ENCODE assay signal across 15 cellular contexts in genomic region chr13:41065098-41065497, GRCh38. TPM values are rescaled to one million over a fixed set of nuclear protein-coding genes. Genes with fewer than 3 reads are reported as not detected.
DNase-seq lines count a peak whose midpoint lies in the region; ATAC-seq, FAIRE-seq and TF ChIP-seq lines count a peak whose summit lies in the region.
"Had no signal": no experiment of that assay in that cellular context is flagged by ENCODE, and none has a peak within 500 bp of the region (broad histone marks: within the 10 kb centered on the region; RNA-seq: fewer than 3 reads in every experiment).

No MANE protein-coding gene starts in this region.

- peaks cover 22% of the 10 kb centered on the region for H3K4me1 Mint-ChIP-seq in activated naive CD4-positive, alpha-beta T cell treated with anti-CD3 and anti-CD28 coated beads, Interleukin-2, amount 10 ng/mL, durations not matched to agents 7 days and 5 days

- no peak for TF ChIP-seq CTCF in D721Med (IDR thresholded peaks at IDR 0.05; ENCODE audit: insufficient read depth, missing control alignments)
- TF ChIP-seq CTCF in PC-3 (conservative IDR thresholded peaks at IDR 0.05; ENCODE audit: low read depth, low read length) = no peak
- TF ChIP-seq CTCF in fibroblast of lung (conservative IDR thresholded peaks at IDR 0.05 in 1 of 2, IDR thresholded peaks at IDR 0.05 in 1 of 2; ENCODE audit: low read depth in 1 of 2, low read length in 2 of 2) = no peak
- no peak for TF ChIP-seq CTCF in gastrocnemius medialis (IDR thresholded peaks at IDR 0.05 in 4 of 5, conservative IDR thresholded peaks at IDR 0.05 in 1 of 5)
- no peak for TF ChIP-seq CTCF in kidney (IDR thresholded peaks at IDR 0.05; ENCODE audit: borderline replicate concordance, extremely low read depth, insufficient read depth)

- H2AFZ ChIP-seq in PC-3 (ENCODE audit: low read length) = no peak overlapping the region
- no peak overlapping the region for H2AFZ ChIP-seq in fibroblast of lung (ENCODE audit: low read length)

- intact Hi-C loops in PC-3 (cut with micrococcal nuclease) = loop anchor here (10.0 kb wide), 2 partner anchors 250 to 290 kb away; partner anchors contain the start of genes MRPS31 and NAA16
- intact Hi-C loops in gastrocnemius medialis (cut with DNase I; ENCODE audit: low total_unique reads) = loop anchor here (10.0 kb wide), 3 partner anchors 180 to 980 kb away; partner anchors contain the start of genes DGKH and FOXO1
- intact Hi-C loops in kidney (cut with DNase I) = no loop called here

- H3K9ac ChIP-seq in PC-3 (ENCODE audit: low read length) (no peak overlapping the region), fibroblast of lung (ENCODE audit: insufficient read depth, low read length) (no peak overlapping the region), kidney (ENCODE audit: low read length in 2 of 2) (no peak overlapping the region)

- POLR2A ChIA-PET in PC-3 (lab: Charles Lee; ENCODE audit: unreplicated experiment) = no interaction called here

- no peaks in the 10 kb centered on the region for H3K9me3 Mint-ChIP-seq in activated naive CD4-positive, alpha-beta T cell treated with anti-CD3 and anti-CD28 coated beads, Interleukin-2, amount 10 ng/mL, durations not matched to agents 7 days and 5 days
- H3K9me3 Mint-ChIP-seq: activated T-helper 17 cell treated with anti-CD3 and anti-CD28 coated beads, Interleukin-2, amount 50 U/mL, for 72 hours had no signal

- peaks cover 30% of the 10 kb centered on the region for H3K79me2 ChIP-seq in PC-3 (ENCODE audit: low read length)
- peaks cover 29% of the 10 kb centered on the region for H3K79me2 ChIP-seq in fibroblast of lung (ENCODE audit: control insufficient read depth, insufficient read depth, low read length)

- H3K36me3 ChIP-seq in PC-3 (ENCODE audit: low read depth, low read length) (peaks cover 24% of the 10 kb centered on the region), fibroblast of lung (ENCODE audit: control insufficient read depth, insufficient read depth, low read length) (peaks cover 5% of the 10 kb centered on the region), gastrocnemius medialis (peaks cover 0 to 54% of the 10 kb centered on the region in 2 donors), kidney (ENCODE audit: control insufficient read depth in 1 of 2, insufficient read depth in 2 of 2, low read length in 2 of 2) (peaks cover 17 to 34% of the 10 kb centered on the region in 2 donors)

- no peak for DNase-seq in D721Med (ENCODE audit: insufficient read length, low spot score)
- DNase-seq in PC-3 = no peak
- DNase-seq in fibroblast of lung (ENCODE audit: low read depth in 2 of 2) = peak; percentile 80 to 92
- DNase-seq in gastrocnemius medialis = no peak
- no peak for DNase-seq in AML-193 (lab: John Stamatoyannopoulos, UW)
- no peak for DNase-seq in HT-29 (ENCODE audit: low spot score)
- no peak for DNase-seq in kidney
- no peak for DNase-seq in activated naive CD4-positive, alpha-beta T cell treated with anti-CD3 and anti-CD28 coated beads, Interleukin-2, amount 10 ng/mL, durations not matched to agents 7 days and 5 days
- DNase-seq: DMS153; effector CD4-positive, alpha-beta T cell; NCI-H226; SHP77 had no signal

- H3K27me3 Mint-ChIP-seq in activated naive CD4-positive, alpha-beta T cell treated with anti-CD3 and anti-CD28 coated beads, Interleukin-2, amount 10 ng/mL, durations not matched to agents 7 days and 5 days = peaks cover 15% of the 10 kb centered on the region
- H3K27me3 Mint-ChIP-seq: activated T-helper 17 cell treated with anti-CD3 and anti-CD28 coated beads, Interleukin-2, amount 50 U/mL, for 72 hours had no signal

- H3K4me3 ChIP-seq in PC-3 (ENCODE audit: low read length) (no peak overlapping the region), fibroblast of lung (replicated peaks in 1 of 4; ENCODE audit: control extremely low read depth in 1 of 4, insufficient read depth in 1 of 4, low read depth in 3 of 4, low read length in 4 of 4) (peak overlapping the region in 1 of 4 experiments; percentile 6), gastrocnemius medialis (no peak overlapping the region), kidney (ENCODE audit: low read length in 2 of 2) (no peak overlapping the region)

- in situ Hi-C loops in gastrocnemius medialis (cut with MboI; ENCODE audit: low sequenced_read_pairs in 4 of 4) = loop anchor here in 1 of 4 donors (5.0 to 25.0 kb wide), 2 partner anchors 67 to 278 kb away; partner anchors contain the start of genes KBTBD6 and SLC25A15

- H4K20me1 ChIP-seq in PC-3 (ENCODE audit: low read length) = peaks cover 12% of the 10 kb centered on the region
- no peaks in the 10 kb centered on the region for H4K20me1 ChIP-seq in fibroblast of lung (ENCODE audit: control insufficient read depth, extremely low read depth, insufficient read depth, low read length)

- H3K27me3 ChIP-seq in PC-3 (ENCODE audit: low read length) (no peaks in the 10 kb centered on the region), fibroblast of lung (ENCODE audit: control insufficient read depth, insufficient read depth, low read length) (no peaks in the 10 kb centered on the region), gastrocnemius medialis (no peaks in the 10 kb centered on the region)
- H3K27me3 ChIP-seq: neutrophil had no signal

- no peak for TF ChIP-seq POLR2A in gastrocnemius medialis (IDR thresholded peaks at IDR 0.05)

- no peak overlapping the region for H3K4me3 Mint-ChIP-seq in activated naive CD4-positive, alpha-beta T cell treated with anti-CD3 and anti-CD28 coated beads, Interleukin-2, amount 10 ng/mL, durations not matched to agents 7 days and 5 days

- CTCF ChIA-PET in PC-3 (lab: Charles Lee) = no interaction called here
- CTCF ChIA-PET in activated naive CD4-positive, alpha-beta T cell treated with anti-CD3 and anti-CD28 coated beads, Interleukin-2, amount 10 ng/mL, durations not matched to agents 7 days and 5 days (lab: Charles Lee) = no interaction called here

- peak; percentile 16 for FAIRE-seq in D721Med (lab: Jason Lieb, UNC)
- FAIRE-seq in kidney (lab: Jason Lieb, UNC) = no peak

- no peaks in the 10 kb centered on the region for H3K9me2 ChIP-seq in PC-3 (replicated peaks; ENCODE audit: low read length)

- 0 out of 2 replicates have a peak overlapping the region, but pooled peaks have one; percentile 12 for H3K27ac ChIP-seq in PC-3 (ENCODE audit: low read length)
- peak overlapping the region; percentile 74 for H3K27ac ChIP-seq in fibroblast of lung (ENCODE audit: insufficient read depth, low read length)
- H3K27ac ChIP-seq in gastrocnemius medialis = peak overlapping the region; percentile 90 to 100 (median 98)
- H3K27ac ChIP-seq in kidney (ENCODE audit: low read depth in 2 of 2, low read length in 2 of 2) = no peak overlapping the region
- H3K27ac ChIP-seq: neutrophil had no signal

- peaks cover 30% of the 10 kb centered on the region for H3K4me1 ChIP-seq in PC-3 (ENCODE audit: insufficient read depth, low read length)
- H3K4me1 ChIP-seq in fibroblast of lung (ENCODE audit: control insufficient read depth, extremely low read depth, insufficient read depth, low read length) = peaks cover 21% of the 10 kb centered on the region
- H3K4me1 ChIP-seq in gastrocnemius medialis = peaks cover 38% of the 10 kb centered on the region in 2 donors
- H3K4me1 ChIP-seq in kidney (ENCODE audit: control insufficient read depth in 1 of 2, insufficient read depth in 1 of 2, low read depth in 1 of 2, low read length in 2 of 2) = peaks cover 3 to 7% of the 10 kb centered on the region in 2 donors

- BruUV-seq in PC-3 (replicated peaks; lab: Mats Ljungman, UMichigan) = no TSS peak

- H3K9me3 ChIP-seq in PC-3 (ENCODE audit: low read length) (no peaks in the 10 kb centered on the region), fibroblast of lung (ENCODE audit: control insufficient read depth, insufficient read depth, low read depth, low read length) (no peaks in the 10 kb centered on the region), gastrocnemius medialis (no peaks in the 10 kb centered on the region), kidney (ENCODE audit: control insufficient read depth in 1 of 2, low read length in 2 of 2) (no peaks in the 10 kb centered on the region)
- H3K9me3 ChIP-seq: neutrophil had no signal

- peak overlapping the region; percentile 98 for H3K4me2 ChIP-seq in PC-3 (ENCODE audit: low read length)
- H3K4me2 ChIP-seq in fibroblast of lung (ENCODE audit: extremely low read depth, insufficient read depth, low read length) = peak overlapping the region; percentile 70

- H3K36me3 Mint-ChIP-seq in activated naive CD4-positive, alpha-beta T cell treated with anti-CD3 and anti-CD28 coated beads, Interleukin-2, amount 10 ng/mL, durations not matched to agents 7 days and 5 days = peaks cover 44% of the 10 kb centered on the region

- no peak overlapping the region for H3K27ac Mint-ChIP-seq in activated naive CD4-positive, alpha-beta T cell treated with anti-CD3 and anti-CD28 coated beads, Interleukin-2, amount 10 ng/mL, durations not matched to agents 7 days and 5 days
- H3K27ac Mint-ChIP-seq: activated T-helper 17 cell treated with anti-CD3 and anti-CD28 coated beads, Interleukin-2, amount 50 U/mL, for 72 hours had no signal

- H3F3A ChIP-seq in PC-3 (ENCODE audit: low read length, unreplicated experiment) = no peaks in the 10 kb centered on the region

- no peak for ATAC-seq in PC-3
- no peak for ATAC-seq in gastrocnemius medialis
- ATAC-seq: activated CD4-positive, CD25-positive, alpha-beta regulatory T cell treated with anti-CD3 and anti-CD28 coated beads, Interleukin-2, amount 50 U/mL, for 24 hours; activated T-helper 17 cell treated with anti-CD3 and anti-CD28 coated beads, Interleukin-2, amount 50 U/mL, for 72 hours had no signal

RNA-seq across cellular contexts. Expression of gene WBP4, which starts 3.8 kb away (rescaled TPM):
- total RNA-seq in PC-3 (2014; rRNA removed) = 6.4 and 7.3 TPM in 2 replicates
- 12.6 and 13.7 TPM in 2 replicates for total RNA-seq in fibroblast of lung
- 17.7 and 18.2 TPM in 2 replicates for polyA plus RNA-seq in fibroblast of lung
- 15.3 and 16.6 TPM in 2 replicates for polyA plus RNA-seq in fibroblast of lung (2012)
- 0.33 and 0.82 TPM in 2 replicates for polyA minus RNA-seq in fibroblast of lung (ENCODE audit: low replicate concordance)
- total RNA-seq in gastrocnemius medialis = 10 to 100 TPM; 20.2 to 31.3 (median 25.5) TPM
- 3.7 and 5.4 TPM in 2 replicates for total RNA-seq in HT-29 (2014; rRNA removed; shearing (Covaris generic))
- total RNA-seq in kidney = 9.9 TPM
- polyA plus RNA-seq in kidney (ENCODE audit: insufficient read depth, low read depth, low replicate concordance) = 9.6 TPM

RNA-seq across cellular contexts. Expression of gene ELF1, which starts 46.0 kb away (rescaled TPM):
- total RNA-seq in PC-3 (2014; rRNA removed) (15.3 and 17.7 TPM in 2 replicates), fibroblast of lung (34.7 and 38.5 TPM in 2 replicates), gastrocnemius medialis (10 to 100 TPM; 24.8 to 48.7 (median 33.7) TPM), kidney (95.1 TPM)
- polyA plus RNA-seq in fibroblast of lung (31.5 and 41.0 TPM in 2 replicates), kidney (ENCODE audit: insufficient read depth, low read depth, low replicate concordance) (12.0 TPM)
- polyA plus RNA-seq in fibroblast of lung (2012) = 21.1 and 29.2 TPM in 2 replicates
- 8.5 and 25.1 TPM in 2 replicates for polyA minus RNA-seq in fibroblast of lung (ENCODE audit: low replicate concordance)
- 41.9 and 46.5 TPM in 2 replicates for total RNA-seq in HT-29 (2014; rRNA removed; shearing (Covaris generic))

Comparison
In these comparisons a context has a peak if more than half of its experiments do, and no peak if none do; other contexts are left out.
1. DNase-seq: peak in fibroblast of lung (2 of 2); none in D721Med (single experiment), PC-3 (single experiment), gastrocnemius medialis (0 of 2), AML-193 (0 of 2), HT-29 (single experiment), kidney (single experiment) and activated naive CD4-positive, alpha-beta T cell treated with anti-CD3 and anti-CD28 coated beads, Interleukin-2, amount 10 ng/mL, durations not matched to agents 7 days and 5 days (single experiment).
2. H3K27ac ChIP-seq: peak in PC-3 (single experiment), fibroblast of lung (single experiment) and gastrocnemius medialis (4 of 4); none in kidney (0 of 2).